15 cellular contexts compared by ENCODE assay signal in the genomic region with DNA sequence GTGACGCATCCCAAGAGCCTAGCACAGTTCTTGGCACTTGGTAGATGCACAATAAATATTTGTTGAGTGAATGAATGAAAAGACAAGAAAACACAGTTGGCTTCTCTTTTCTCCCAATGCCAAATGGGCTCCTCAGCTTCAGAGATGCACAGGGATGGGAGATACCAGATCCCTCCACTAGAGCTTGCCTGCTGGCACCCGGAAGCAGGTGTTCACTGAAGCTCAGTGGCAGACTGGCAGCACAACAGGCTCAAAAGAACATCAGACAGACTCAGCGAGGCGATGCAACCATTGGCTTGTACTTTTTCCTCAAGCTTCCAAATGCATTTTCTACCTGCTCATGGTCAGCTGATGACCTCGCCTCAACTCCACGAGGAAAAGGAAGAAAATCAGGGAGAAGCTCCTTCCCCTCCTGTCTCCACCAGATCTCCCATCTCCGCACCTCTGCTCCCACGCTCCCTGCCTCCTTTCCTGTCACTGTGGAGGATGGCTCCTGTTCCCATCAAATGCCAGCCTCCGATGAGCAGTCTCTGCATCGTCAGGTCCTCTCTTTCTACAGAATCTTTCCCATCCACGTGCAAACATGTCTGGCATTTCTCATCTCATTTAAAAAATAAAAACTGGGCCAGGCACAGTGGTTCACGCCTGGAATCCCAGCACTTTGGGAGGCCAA. TPM values are rescaled to one million over a fixed set of nuclear protein-coding genes. Genes with fewer than 3 reads are reported as not detected.
DNase-seq lines count a peak whose midpoint lies in the region; ATAC-seq and TF ChIP-seq lines count a peak whose summit lies in the region.
"Had no signal": no experiment of that assay in that cellular context is flagged by ENCODE, and none has a peak within 500 bp of the region (broad histone marks: within the 10 kb centered on the region; RNA-seq: fewer than 3 reads in every experiment).

No MANE protein-coding gene starts in this region.

- no peak overlapping the region for H3K4me2 ChIP-seq in GM23248 (ENCODE audit: unreplicated experiment)

- intact Hi-C loops in left ventricle myocardium inferior (cut with micrococcal nuclease): loop anchor here (10.0 kb wide), 1 partner anchor 58 kb away; no protein-coding TSS in a partner anchor
- intact Hi-C loops in Right ventricle myocardium inferior (cut with DNase I): no loop called here

- H3K4me3 ChIP-seq in left ventricle myocardium inferior (no peak overlapping the region), GM23248 (no peak overlapping the region)

- no peaks in the 10 kb centered on the region for H3K9me2 ChIP-seq in GM23248 (ENCODE audit: insufficient read depth)

- H3K27ac ChIP-seq in left ventricle myocardium inferior (replicated peaks) (peak overlapping the region; percentile 74), caudate nucleus (ENCODE audit: low read depth, low read length) (peak overlapping the region; percentile 79), temporal lobe (ENCODE audit: low read depth, low read length) (peak overlapping the region; percentile 7), GM23248 (no peak overlapping the region)
- H3K27ac ChIP-seq: C4-2B had no signal

- in situ Hi-C loops in GM23248 (cut with MboI): loop anchor here (10.0 kb wide), 1 partner anchor 68 kb away; a partner anchor contains a TSS

- no peak overlapping the region for H2AFZ ChIP-seq in GM23248

- WGBS in GM23248 (ENCODE audit: low coverage in 1 of 2, low lambda C conversion rate in 2 of 2, missing lambda C conversion rate in 2 of 2), 2 experiments: 89 to 92% methylated on average over 12 of the region's 12 CpGs

- no peak for ATAC-seq in Right ventricle myocardium inferior
- ATAC-seq in GM19324 (IDR thresholded peaks at IDR 0.05; ENCODE audit: low FRiP score, unreplicated experiment): no peak
- ATAC-seq: effector memory CD8-positive, alpha-beta T cell had no signal

- DNase-seq in left ventricle myocardium inferior (no peak), Right ventricle myocardium inferior (ENCODE audit: missing footprints) (no peak), NCI-H2196 (lab: John Stamatoyannopoulos, UW; ENCODE audit: unreplicated experiment) (peak; percentile 69), caudate nucleus (lab: John Stamatoyannopoulos, UW) (peak in 49 of 61 donors; percentile 9 to 91 (median 65)), GM23248 (no peak), CD1c-positive myeloid dendritic cell (ENCODE audit: extremely low spot score) (no peak)
- DNase-seq: activated CD4-positive, alpha-beta T cell treated with anti-CD3 and anti-CD28 coated beads, Interleukin-2, amount 50 U/mL, for 1 hour; activated naive CD8-positive, alpha-beta T cell treated with anti-CD3 and anti-CD28 coated beads, Interleukin-2, amount 10 ng/mL, durations not matched to agents 7 days and 5 days; effector memory CD8-positive, alpha-beta T cell; KG1; naive B cell had no signal

- no peak overlapping the region for H3K9ac ChIP-seq in GM23248

- H3K4me1 ChIP-seq in left ventricle myocardium inferior: peaks cover 12% of the 10 kb centered on the region
- no peaks in the 10 kb centered on the region for H3K4me1 ChIP-seq in GM23248 (ENCODE audit: insufficient read depth)

- H3K36me3 ChIP-seq in left ventricle myocardium inferior (no peaks in the 10 kb centered on the region), GM23248 (ENCODE audit: low read depth) (no peaks in the 10 kb centered on the region)

- no peaks in the 10 kb centered on the region for H3F3A ChIP-seq in GM23248 (ENCODE audit: insufficient read depth)

- H3K9me3 ChIP-seq in left ventricle myocardium inferior (replicated peaks) (no peaks in the 10 kb centered on the region), GM23248 (ENCODE audit: low read depth) (no peaks in the 10 kb centered on the region)

- no peaks in the 10 kb centered on the region for H4K20me1 ChIP-seq in GM23248 (ENCODE audit: insufficient read depth)

- no peaks in the 10 kb centered on the region for H3K79me2 ChIP-seq in GM23248 (ENCODE audit: insufficient read depth)

- TF ChIP-seq CTCF in left ventricle myocardium inferior (IDR thresholded peaks at IDR 0.05; ENCODE audit: borderline replicate concordance): no peak

- H3K27me3 ChIP-seq in left ventricle myocardium inferior (ENCODE audit: low read depth): no peaks in the 10 kb centered on the region
- H3K27me3 ChIP-seq in GM23248 (replicated peaks; ENCODE audit: insufficient read depth): no peaks in the 10 kb centered on the region

RNA-seq across cellular contexts. Expression of a gene that starts 5.8 kb away (rescaled TPM):
- 2.2 TPM for total RNA-seq in left ventricle myocardium inferior
- total RNA-seq in Right ventricle myocardium inferior: 7.0 TPM
- not detected for total RNA-seq in temporal lobe
- total RNA-seq in GM23248 (2014; rRNA removed; shearing (Covaris generic)): 0.13 and 0.22 TPM in 2 replicates
- polyA plus RNA-seq in GM23248 (2016; fragmentation: Nextera tagmentation; extraction: Ambion mirVana): 0.11 TPM in 1 of 2 replicates, not detected in the other
- total RNA-seq: subcutaneous adipose tissue had no signal

RNA-seq across cellular contexts. Expression of a gene that starts 16.9 kb away (rescaled TPM):
- total RNA-seq in left ventricle myocardium inferior (146 TPM), Right ventricle myocardium inferior (160 TPM), temporal lobe (90.2 TPM)
- total RNA-seq in GM23248 (2014; rRNA removed; shearing (Covaris generic)): 139 and 151 TPM in 2 replicates
- 212 and 220 TPM in 2 replicates for polyA plus RNA-seq in GM23248 (2016; fragmentation: Nextera tagmentation; extraction: Ambion mirVana)

RNA-seq across cellular contexts. Expression of a gene that starts 34.8 kb away (rescaled TPM):
- total RNA-seq in left ventricle myocardium inferior (36.5 TPM), Right ventricle myocardium inferior (35.0 TPM), temporal lobe (9.3 TPM)
- 183 and 189 TPM in 2 replicates for total RNA-seq in GM23248 (2014; rRNA removed; shearing (Covaris generic))
- 175 and 183 TPM in 2 replicates for polyA plus RNA-seq in GM23248 (2016; fragmentation: Nextera tagmentation; extraction: Ambion mirVana)

Comparison
In these comparisons a context has a peak if more than half of its experiments do, and no peak if none do; other contexts are left out.
1. DNase-seq: peak in NCI-H2196 (single experiment) and caudate nucleus (49 of 61); none in left ventricle myocardium inferior (single experiment), Right ventricle myocardium inferior (single experiment), GM23248 (single experiment) and CD1c-positive myeloid dendritic cell (single experiment).